28 cellular contexts compared by ENCODE assay signal in genomic region chr2:190935054-190935453, GRCh38.
"Had no signal": no experiment of that assay in that cellular context is flagged by ENCODE, and none has a peak within 500 bp of the region (broad histone marks: within the 10 kb centered on the region; RNA-seq: fewer than 3 reads in every experiment).

No MANE protein-coding gene starts in this region.

- H3K4me3 ChIP-seq: breast epithelium, colonic mucosa, dorsolateral prefrontal cortex, esophagus muscularis mucosa, gastrocnemius medialis, heart left ventricle, lower lobe of right lung, mucosa of descending colon, thyroid gland, upper lobe of right lung had no signal

- DNase-seq: activated CD4-positive, alpha-beta T cell treated with anti-CD3 and anti-CD28 coated beads for 1 hour; activated CD4-positive, alpha-beta T cell treated with anti-CD3 and anti-CD28 coated beads, Interleukin-2, amount 50 U/mL, for 4 hours; activated naive CD4-positive, alpha-beta T cell treated with anti-CD3 and anti-CD28 coated beads for 36 hours; activated naive CD8-positive, alpha-beta T cell treated with anti-CD3 and anti-CD28 coated beads, Interleukin-2, amount 10 ng/mL, durations not matched to agents 7 days and 5 days; activated T-cell treated with anti-CD3 and anti-CD28 coated beads, Interleukin-2, amount 50 U/mL, for 48 hours; amniotic stem cell; colonic mucosa; dorsolateral prefrontal cortex; effector memory CD8-positive, alpha-beta T cell; gastrocnemius medialis; heart left ventricle; lower lobe of right lung; mesendoderm; mucosa of descending colon; nephron progenitor cell; right cardiac atrium; stimulated activated CD4-positive, alpha-beta T cell treated with anti-CD3 and anti-CD28 coated beads, Interleukin-12 subunit alpha, Interleukin-12 subunit beta, amount 100 ng/mL, for 4 hours; substantia nigra; thyroid gland; upper lobe of right lung; WERI-Rb-1 had no signal

- H3K27me3 ChIP-seq: breast epithelium, colonic mucosa, dorsolateral prefrontal cortex, esophagus muscularis mucosa, gastrocnemius medialis, heart left ventricle, thyroid gland, upper lobe of right lung had no signal

- H3K9me3 Mint-ChIP-seq: activated naive CD4-positive, alpha-beta T cell treated with anti-CD3 and anti-CD28 coated beads for 36 hours; activated naive CD8-positive, alpha-beta T cell treated with anti-CD3 and anti-CD28 coated beads, Interleukin-2, amount 10 ng/mL, durations not matched to agents 7 days and 5 days; central memory CD8-positive, alpha-beta T cell; effector memory CD8-positive, alpha-beta T cell; nephron progenitor cell; stimulated activated naive CD8-positive, alpha-beta T cell treated with anti-CD3 and anti-CD28 coated beads, Interleukin-15, Interleukin-2, amounts not matched to agents 100 ng/mL and 50 ng/mL, for 24 hours; T-helper 2 cell treated with Interferon-gamma antibody and Interleukin-4, amounts not matched to agents 5 μg/mL and 100 μg/mL, for 36 hours had no signal

- H3K27ac ChIP-seq: breast epithelium, colonic mucosa, dorsolateral prefrontal cortex, esophagus muscularis mucosa, gastrocnemius medialis, heart left ventricle, lower lobe of right lung, parathyroid adenoma, thyroid gland, upper lobe of right lung, WERI-Rb-1 had no signal

- H3K36me3 ChIP-seq: breast epithelium, colonic mucosa, WERI-Rb-1 had no signal

- ATAC-seq: effector memory CD8-positive, alpha-beta T cell; gastrocnemius medialis; heart left ventricle; lower lobe of right lung; mucosa of descending colon; right cardiac atrium; upper lobe of right lung had no signal

- H3K27ac Mint-ChIP-seq: activated naive CD4-positive, alpha-beta T cell treated with anti-CD3 and anti-CD28 coated beads for 36 hours; activated naive CD8-positive, alpha-beta T cell treated with anti-CD3 and anti-CD28 coated beads, Interleukin-2, amount 10 ng/mL, durations not matched to agents 7 days and 5 days; effector memory CD8-positive, alpha-beta T cell; nephron progenitor cell; stimulated activated naive CD8-positive, alpha-beta T cell treated with anti-CD3 and anti-CD28 coated beads, Interleukin-15, Interleukin-2, amounts not matched to agents 100 ng/mL and 50 ng/mL, for 24 hours; T-helper 2 cell treated with Interferon-gamma antibody and Interleukin-4, amounts not matched to agents 5 μg/mL and 100 μg/mL, for 36 hours had no signal

- H3K4me3 Mint-ChIP-seq: activated naive CD4-positive, alpha-beta T cell treated with anti-CD3 and anti-CD28 coated beads for 36 hours; activated naive CD8-positive, alpha-beta T cell treated with anti-CD3 and anti-CD28 coated beads, Interleukin-2, amount 10 ng/mL, durations not matched to agents 7 days and 5 days; central memory CD8-positive, alpha-beta T cell; effector memory CD8-positive, alpha-beta T cell; nephron progenitor cell; stimulated activated naive CD8-positive, alpha-beta T cell treated with anti-CD3 and anti-CD28 coated beads, Interleukin-15, Interleukin-2, amounts not matched to agents 100 ng/mL and 50 ng/mL, for 24 hours; T-helper 2 cell treated with Interferon-gamma antibody and Interleukin-4, amounts not matched to agents 5 μg/mL and 100 μg/mL, for 36 hours had no signal

- H3K27me3 Mint-ChIP-seq: activated naive CD8-positive, alpha-beta T cell treated with anti-CD3 and anti-CD28 coated beads, Interleukin-2, amount 10 ng/mL, durations not matched to agents 7 days and 5 days; central memory CD8-positive, alpha-beta T cell; effector memory CD8-positive, alpha-beta T cell; stimulated activated naive CD8-positive, alpha-beta T cell treated with anti-CD3 and anti-CD28 coated beads, Interleukin-15, Interleukin-2, amounts not matched to agents 100 ng/mL and 50 ng/mL, for 24 hours had no signal

- H3K4me1 ChIP-seq: breast epithelium, colonic mucosa had no signal

- H3K9ac ChIP-seq: parathyroid adenoma had no signal

- FAIRE-seq: keratinocyte had no signal

- H3K9me3 ChIP-seq: breast epithelium, colonic mucosa, esophagus muscularis mucosa, gastrocnemius medialis, heart left ventricle, lower lobe of right lung, mucosa of descending colon, thyroid gland, upper lobe of right lung had no signal
